20 cellular contexts compared by ENCODE assay signal in the genomic region with DNA sequence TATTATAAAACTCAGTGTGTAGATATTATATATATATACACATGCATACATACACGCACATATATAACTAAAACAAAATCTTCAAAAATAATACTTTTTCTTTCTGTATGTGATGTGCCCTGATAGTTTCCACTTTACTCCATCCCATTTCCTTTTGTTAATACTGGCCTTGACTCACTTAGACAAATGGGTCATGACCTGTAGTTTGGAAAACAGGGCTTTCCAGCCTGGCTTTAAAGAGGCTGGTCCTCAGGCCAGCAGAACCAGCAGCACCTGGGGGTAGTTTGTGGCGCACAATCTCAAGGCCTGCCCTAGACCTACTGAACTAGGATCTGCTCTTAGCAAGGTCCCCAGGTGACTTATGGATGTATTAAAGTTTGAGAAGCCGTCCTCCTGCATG.
DNase-seq lines count a peak whose midpoint lies in the region; ATAC-seq, FAIRE-seq and TF ChIP-seq lines count a peak whose summit lies in the region.
"Had no signal": no experiment of that assay in that cellular context is flagged by ENCODE, and none has a peak within 500 bp of the region (broad histone marks: within the 10 kb centered on the region; RNA-seq: fewer than 3 reads in every experiment).

No MANE protein-coding gene starts in this region.

- DNase-seq in HepG2 (ENCODE audit: low spot score) = no peak
- no peak for DNase-seq in right lobe of liver
- DNase-seq in heart right ventricle = no peak
- no peak for DNase-seq in ACHN
- DNase-seq: Caco-2; CD4-positive, CD25-positive, alpha-beta regulatory T cell; CD8-positive, alpha-beta T cell; DMS153; DMS79 treated with DMSO at 0.1 percent for 48 hours; GF-D8; H9 had no signal

- H3K9ac ChIP-seq in HepG2 (ENCODE audit: insufficient read depth, low read depth, low read length) = no peak overlapping the region
- no peak overlapping the region for H3K9ac ChIP-seq in Loucy (ENCODE audit: low read depth, low read length, poor library complexity, severe bottlenecking)
- H3K9ac ChIP-seq: BLaER1 had no signal

- TF ChIP-seq RAD21 in HepG2 (CRISPR knock-in tag; IDR thresholded peaks at IDR 0.05) = no peak

- BruUV-seq in HepG2 (replicated peaks; lab: Mats Ljungman, UMichigan) = no TSS peak

- H4K20me1 ChIP-seq in HepG2 (ENCODE audit: insufficient read depth, low read length) (no peaks in the 10 kb centered on the region), Loucy (ENCODE audit: insufficient read depth, low read length, poor library complexity, severe bottlenecking) (no peaks in the 10 kb centered on the region)
- H4K20me1 ChIP-seq: BLaER1 had no signal

- H3K36me3 ChIP-seq in HepG2 (replicated peaks in 1 of 2; ENCODE audit: control insufficient read depth in 1 of 2, insufficient read depth in 2 of 2, low read length in 2 of 2) (no peaks in the 10 kb centered on the region), right lobe of liver (no peaks in the 10 kb centered on the region), Loucy (ENCODE audit: insufficient read depth, low read length) (no peaks in the 10 kb centered on the region), heart right ventricle (no peaks in the 10 kb centered on the region)
- H3K36me3 ChIP-seq: BLaER1 had no signal

- no peak overlapping the region for H3K4me3 ChIP-seq in HepG2 (replicated peaks in 1 of 3; ENCODE audit: insufficient read depth in 1 of 3, low read depth in 2 of 3, low read length in 3 of 3)
- no peak overlapping the region for H3K4me3 ChIP-seq in right lobe of liver
- H3K4me3 ChIP-seq in Loucy (ENCODE audit: low read length, poor library complexity, severe bottlenecking) = no peak overlapping the region
- no peak overlapping the region for H3K4me3 ChIP-seq in heart right ventricle
- H3K4me3 ChIP-seq: BLaER1, GM23338 had no signal

- TF ChIP-seq POLR2A in HepG2 (IDR thresholded peaks at IDR 0.05; ENCODE audit: insufficient read depth in 1 of 2, low read depth in 2 of 2, low read length in 2 of 2) (no peak), right lobe of liver (IDR thresholded peaks at IDR 0.05) (no peak)

- in situ Hi-C loops in HepG2 (cut with HindIII; ENCODE audit: extremely low pct_ligation_motif_present, low pct_unique_long_range_greater_than_20kb) = no loop called here
- in situ Hi-C loops in ACHN (cut with HindIII; ENCODE audit: low pct_ligation_motif_present, low pct_unique_long_range_greater_than_20kb, low sequenced_read_pairs) = no loop called here

- no peak for FAIRE-seq in HepG2 (lab: Jason Lieb, UNC)
- FAIRE-seq: GM12891, GM18507 had no signal

- H3K9me3 ChIP-seq in HepG2 (ENCODE audit: low read length) = no peaks in the 10 kb centered on the region
- H3K9me3 ChIP-seq in right lobe of liver = no peaks in the 10 kb centered on the region
- no peaks in the 10 kb centered on the region for H3K9me3 ChIP-seq in Loucy (ENCODE audit: insufficient read depth, low read depth, low read length)
- no peaks in the 10 kb centered on the region for H3K9me3 ChIP-seq in heart right ventricle
- H3K9me3 ChIP-seq: Caco-2 had no signal

- H3K27me3 ChIP-seq in HepG2 (ENCODE audit: control insufficient read depth in 1 of 2, insufficient read depth in 2 of 2, low read length in 2 of 2) (peaks cover 0 to 24% of the 10 kb centered on the region in 2 experiments; a peak in 3 of 5 replicates), right lobe of liver (no peaks in the 10 kb centered on the region), Loucy (ENCODE audit: insufficient read depth, low read length, poor library complexity, severe bottlenecking) (no peaks in the 10 kb centered on the region), heart right ventricle (peaks cover 0 to 23% (median 9%) of the 10 kb centered on the region in 7 donors)
- H3K27me3 ChIP-seq: BLaER1 had no signal

- POLR2A ChIA-PET in HepG2 (lab: Yijun Ruan, JAX) = no interaction called here

- no peak for TF ChIP-seq EP300 in HepG2 (IDR thresholded peaks at IDR 0.05; ENCODE audit: low read depth in 2 of 2, low read length in 2 of 2)
- no peak for TF ChIP-seq EP300 in HepG2 (CRISPR knock-in tag; IDR thresholded peaks at IDR 0.05; ENCODE audit: borderline replicate concordance)

- no peak overlapping the region for H3K27ac ChIP-seq in HepG2 (ENCODE audit: extremely low read length, insufficient read depth, low read length)
- H3K27ac ChIP-seq in right lobe of liver = no peak overlapping the region
- H3K27ac ChIP-seq in VCaP = peak overlapping the region; percentile 83
- no peak overlapping the region for H3K27ac ChIP-seq in heart right ventricle
- H3K27ac ChIP-seq: BLaER1, C4-2B had no signal

- H3K9me2 ChIP-seq in Loucy (replicated peaks; ENCODE audit: low read depth, low read length) = no peaks in the 10 kb centered on the region

- H3K79me2 ChIP-seq in HepG2 (ENCODE audit: insufficient read depth, low read length) = no peaks in the 10 kb centered on the region
- no peaks in the 10 kb centered on the region for H3K79me2 ChIP-seq in Loucy (ENCODE audit: insufficient read depth, low read length)

- peak overlapping the region; percentile 49 for H3K4me2 ChIP-seq in HepG2 (ENCODE audit: low read depth, low read length)
- no peak overlapping the region for H3K4me2 ChIP-seq in Loucy (ENCODE audit: low read depth, low read length, poor library complexity, severe bottlenecking)
- H3K4me2 ChIP-seq: BLaER1, GM23338 had no signal

- no peak for TF ChIP-seq CTCF in HepG2 (CRISPR knock-in tag; IDR thresholded peaks at IDR 0.05)
- no peak for TF ChIP-seq CTCF in right lobe of liver (IDR thresholded peaks at IDR 0.05)
- TF ChIP-seq CTCF in Loucy (conservative IDR thresholded peaks at IDR 0.05; ENCODE audit: low read length) = no peak
- TF ChIP-seq CTCF in VCaP (conservative IDR thresholded peaks at IDR 0.05) = no peak
- no peak for TF ChIP-seq CTCF in heart right ventricle (IDR thresholded peaks at IDR 0.05)

- H2AFZ ChIP-seq in HepG2 (ENCODE audit: low read length) (no peak overlapping the region), Loucy (ENCODE audit: low read length) (0 out of 2 replicates have a peak overlapping the region, but pooled peaks have one; percentile 3)
- H2AFZ ChIP-seq: GM23338 had no signal

- no peaks in the 10 kb centered on the region for H3F3A ChIP-seq in Loucy (ENCODE audit: low read depth)

- CTCF ChIA-PET in HepG2 (lab: Yijun Ruan, JAX; ENCODE audit: low intra/inter-chr PET ratio, low total read pairs) = no interaction called here

- peaks cover 32% of the 10 kb centered on the region for H3K4me1 ChIP-seq in HepG2 (ENCODE audit: insufficient read depth, low read length)
- H3K4me1 ChIP-seq in right lobe of liver = no peaks in the 10 kb centered on the region
- H3K4me1 ChIP-seq in Loucy (ENCODE audit: insufficient read depth, low read length, poor library complexity, severe bottlenecking) = no peaks in the 10 kb centered on the region
- H3K4me1 ChIP-seq in heart right ventricle = no peaks in the 10 kb centered on the region
- H3K4me1 ChIP-seq: Caco-2 had no signal

- ATAC-seq in HepG2 (no peak), right lobe of liver (no peak), HG03280 (IDR thresholded peaks at IDR 0.05; ENCODE audit: unreplicated experiment) (no peak), heart right ventricle (no peak)
- ATAC-seq: CD8-positive, alpha-beta T cell; GM23338; HCT116 had no signal

- intact Hi-C loops in HepG2 (cut with micrococcal nuclease; ENCODE audit: unreplicated experiment) = no loop called here
- intact Hi-C loops in right lobe of liver (cut with DNase I) = no loop called here
- intact Hi-C loops in heart right ventricle (cut with DNase I) = no loop called here

- WGBS in HepG2 (ENCODE audit: low lambda C conversion rate) = 43% methylated on average over 3 of the region's 3 CpGs
- WGBS in right lobe of liver (ENCODE audit: insufficient coverage, low coverage, low lambda C conversion rate, missing lambda C conversion rate) = 85% methylated on average over 3 of the region's 3 CpGs
- WGBS in heart right ventricle, 2 donors = 95 to 96% methylated on average over 3 of the region's 3 CpGs

TF ChIP-seq in HepG2, 621 proteins besides CTCF, POLR2A, EP300 and RAD21:
- TF ChIP-seq NR2F6 (IDR thresholded peaks at IDR 0.05) (no peak), NR2F6 (CRISPR knock-in tag; IDR thresholded peaks at IDR 0.05) (0 out of 2 replicates have a peak, but pooled peaks have one; percentile 24), SOX5 (CRISPR knock-in tag; IDR thresholded peaks at IDR 0.05; ENCODE audit: borderline replicate concordance) (peak; percentile 39; the same call in 1 of the 2 replicates), NFIB (CRISPR knock-in tag; IDR thresholded peaks at IDR 0.05; ENCODE audit: borderline replicate concordance) (no peak), ZNF34 (CRISPR knock-in tag; IDR thresholded peaks at IDR 0.05; ENCODE audit: borderline replicate concordance) (no peak), BRCA1 (CRISPR knock-in tag; IDR thresholded peaks at IDR 0.05) (no peak), RARA (CRISPR knock-in tag; IDR thresholded peaks at IDR 0.05) (peak; percentile 56), SOX13 (IDR thresholded peaks at IDR 0.05) (no peak), SOX13 (CRISPR knock-in tag; conservative IDR thresholded peaks at IDR 0.05 in 1 of 2, IDR thresholded peaks at IDR 0.05 in 1 of 2) (peak in 1 of 2 experiments; percentile 51; a peak in 1 of 4 replicates), FLYWCH1 (CRISPR knock-in tag; IDR thresholded peaks at IDR 0.05) (no peak)
TF ChIP-seq in HepG2: peak in this region for 4.
